In genomic region chr2:206158563-206159345, GRCh38 we compare ENCODE assay signal across 1 cellular context.
TF ChIP-seq lines count a peak whose summit lies in the region.

No MANE protein-coding gene starts in this region.

TF ChIP-seq in HepG2, 621 proteins besides CTCF, POLR2A, EP300 and RAD21 (continued from another document and continues in another):
- TF ChIP-seq GPBP1L1 (CRISPR knock-in tag; IDR thresholded peaks at IDR 0.05): no peak
- TF ChIP-seq ZFP62 (CRISPR knock-in tag; IDR thresholded peaks at IDR 0.05): no peak
- TF ChIP-seq ZBTB20 (CRISPR knock-in tag; IDR thresholded peaks at IDR 0.05; ENCODE audit: borderline replicate concordance, low read depth): no peak
- TF ChIP-seq TBL1XR1 (IDR thresholded peaks at IDR 0.05; ENCODE audit: borderline replicate concordance, low read length, partially characterized antibody): no peak
- TF ChIP-seq ZNF747 (CRISPR knock-in tag; IDR thresholded peaks at IDR 0.05; ENCODE audit: borderline replicate concordance): no peak
- 0 out of 2 replicates have a peak, but pooled peaks have one; percentile 28 for TF ChIP-seq EEA1 (CRISPR knock-in tag; IDR thresholded peaks at IDR 0.05; ENCODE audit: borderline replicate concordance)
- 0 out of 2 replicates have a peak, but pooled peaks have one; percentile 13 for TF ChIP-seq ZFP82 (CRISPR knock-in tag; IDR thresholded peaks at IDR 0.05; ENCODE audit: borderline replicate concordance)
- TF ChIP-seq ZNF724P (CRISPR knock-in tag; IDR thresholded peaks at IDR 0.05; ENCODE audit: borderline replicate concordance): no peak
- TF ChIP-seq HCFC1 (IDR thresholded peaks at IDR 0.05; ENCODE audit: low read depth, low read length): no peak
- TF ChIP-seq DNMT3B (CRISPR knock-in tag; conservative IDR thresholded peaks at IDR 0.05): peak; percentile 59; the same call in 1 of the 2 replicates
- 0 out of 2 replicates have a peak, but pooled peaks have one; percentile 90 for TF ChIP-seq ZNF775 (CRISPR knock-in tag; IDR thresholded peaks at IDR 0.05; ENCODE audit: borderline replicate concordance)
- TF ChIP-seq MEIS1 (CRISPR knock-in tag; IDR thresholded peaks at IDR 0.05; ENCODE audit: borderline replicate concordance): peak; percentile 20; the same call in 1 of the 2 replicates
- 0 out of 2 replicates have a peak, but pooled peaks have one; percentile 15 for TF ChIP-seq CHCHD3 (CRISPR knock-in tag; IDR thresholded peaks at IDR 0.05)
- no peak for TF ChIP-seq ATF5 (CRISPR knock-in tag; IDR thresholded peaks at IDR 0.05; ENCODE audit: low read depth)
- no peak for TF ChIP-seq ZNF225 (CRISPR knock-in tag; IDR thresholded peaks at IDR 0.05)
- TF ChIP-seq CENPX (CRISPR knock-in tag; IDR thresholded peaks at IDR 0.05): no peak
- no peak for TF ChIP-seq ZNF609 (CRISPR knock-in tag; IDR thresholded peaks at IDR 0.05; ENCODE audit: borderline replicate concordance)
- no peak for TF ChIP-seq GLMP (CRISPR knock-in tag; IDR thresholded peaks at IDR 0.05; ENCODE audit: borderline replicate concordance)
- TF ChIP-seq ZNF512B (CRISPR knock-in tag; IDR thresholded peaks at IDR 0.05; ENCODE audit: borderline replicate concordance): peak; percentile 77; the same call in 1 of the 2 replicates
- no peak for TF ChIP-seq ZNF337 (CRISPR knock-in tag; IDR thresholded peaks at IDR 0.05; ENCODE audit: borderline replicate concordance, low read depth)
- peak; percentile 77; the same call in 1 of the 2 replicates for TF ChIP-seq ZBTB3 (CRISPR knock-in tag; IDR thresholded peaks at IDR 0.05; ENCODE audit: borderline replicate concordance, low read depth)
- TF ChIP-seq ATF1 (CRISPR knock-in tag; IDR thresholded peaks at IDR 0.05): 0 out of 2 replicates have a peak, but pooled peaks have one; percentile 3
- TF ChIP-seq CSRNP2 (CRISPR knock-in tag; conservative IDR thresholded peaks at IDR 0.05; ENCODE audit: low read depth): no peak
- no peak for TF ChIP-seq SP5 (CRISPR knock-in tag; IDR thresholded peaks at IDR 0.05; ENCODE audit: borderline replicate concordance, low read depth)
- no peak for TF ChIP-seq AKAP8 (CRISPR knock-in tag; IDR thresholded peaks at IDR 0.05)
- TF ChIP-seq NRL (CRISPR knock-in tag; IDR thresholded peaks at IDR 0.05; ENCODE audit: borderline replicate concordance): peak; percentile 76; the same call in 1 of the 2 replicates
- no peak for TF ChIP-seq ZUFSP (CRISPR knock-in tag; IDR thresholded peaks at IDR 0.05; ENCODE audit: borderline replicate concordance)
- no peak for TF ChIP-seq HOXD1 (CRISPR knock-in tag; IDR thresholded peaks at IDR 0.05)
- TF ChIP-seq ZNF510 (CRISPR knock-in tag; IDR thresholded peaks at IDR 0.05; ENCODE audit: low read depth): peak; percentile 43; the same call in 1 of the 2 replicates
- no peak for TF ChIP-seq ZSCAN29 (CRISPR knock-in tag; conservative IDR thresholded peaks at IDR 0.05)
- no peak for TF ChIP-seq HMGXB3 (CRISPR knock-in tag; IDR thresholded peaks at IDR 0.05; ENCODE audit: borderline replicate concordance)
- TF ChIP-seq ZNF768 (CRISPR knock-in tag; IDR thresholded peaks at IDR 0.05): no peak
- no peak for TF ChIP-seq ELF4 (CRISPR knock-in tag; IDR thresholded peaks at IDR 0.05; ENCODE audit: borderline replicate concordance)
- no peak for TF ChIP-seq MAFK (conservative IDR thresholded peaks at IDR 0.05 in 1 of 2, IDR thresholded peaks at IDR 0.05 in 1 of 2; ENCODE audit: low read length in 2 of 2)
- no peak for TF ChIP-seq ZFP37 (CRISPR knock-in tag; IDR thresholded peaks at IDR 0.05; ENCODE audit: borderline replicate concordance)
- 0 out of 2 replicates have a peak, but pooled peaks have one; percentile 8 for TF ChIP-seq NR1H2 (CRISPR knock-in tag; IDR thresholded peaks at IDR 0.05; ENCODE audit: borderline replicate concordance, low read depth)
- TF ChIP-seq SOX6 (IDR thresholded peaks at IDR 0.05): no peak
- TF ChIP-seq SOX6 (CRISPR knock-in tag; IDR thresholded peaks at IDR 0.05): no peak
- no peak for TF ChIP-seq SMC3 (IDR thresholded peaks at IDR 0.05; ENCODE audit: low read length)
- no peak for TF ChIP-seq PPARG (CRISPR knock-in tag; conservative IDR thresholded peaks at IDR 0.05)
- TF ChIP-seq ZNF660 (CRISPR knock-in tag; IDR thresholded peaks at IDR 0.05; ENCODE audit: borderline replicate concordance, low read depth): no peak
- TF ChIP-seq ZNF572 (CRISPR knock-in tag; IDR thresholded peaks at IDR 0.05): 0 out of 2 replicates have a peak, but pooled peaks have one; percentile 73
- no peak for TF ChIP-seq NBN (conservative IDR thresholded peaks at IDR 0.05)
- TF ChIP-seq ZNF34 (CRISPR knock-in tag; IDR thresholded peaks at IDR 0.05; ENCODE audit: borderline replicate concordance): peak; percentile 59; the same call in 1 of the 2 replicates
